In the genomic region with DNA sequence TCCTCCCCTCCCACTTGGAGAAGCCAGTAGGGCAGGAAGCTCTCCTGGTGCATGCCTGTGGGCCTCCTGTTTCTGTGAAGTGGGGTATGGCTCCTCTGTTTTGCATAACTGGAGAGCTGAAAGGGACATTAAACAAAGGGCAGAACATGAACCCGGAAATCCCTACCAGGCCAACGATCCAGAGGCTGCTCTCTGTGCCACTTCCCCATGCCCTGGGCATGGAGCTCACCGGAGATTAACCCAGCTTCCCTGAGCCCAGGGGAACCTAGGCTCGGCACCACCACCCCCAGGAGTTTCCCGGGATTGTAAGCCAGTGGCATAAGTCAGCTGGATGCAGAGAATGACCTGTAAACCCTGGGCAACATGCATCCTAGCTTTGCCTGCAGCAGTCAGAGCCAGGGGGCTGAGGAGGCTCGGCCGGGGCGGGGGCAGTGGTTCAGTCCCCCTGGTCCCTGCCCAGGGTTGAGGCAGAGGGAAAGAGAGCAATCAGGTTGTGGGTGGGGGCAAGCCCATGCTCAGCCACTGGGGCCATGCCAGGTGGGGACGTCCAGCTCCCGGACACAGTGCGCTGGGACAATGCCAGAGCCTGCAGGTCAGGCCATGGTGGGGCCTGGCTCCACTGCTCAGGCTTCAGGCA, we compare ENCODE assay signal across 21 cellular contexts. TPM values are rescaled to one million over a fixed set of nuclear protein-coding genes. Genes with fewer than 3 reads are reported as not detected.
A peak's percentile ranks its signal among the peaks of the same experiment; 100 is the strongest.
DNase-seq lines count a peak whose midpoint lies in the region; ATAC-seq, FAIRE-seq and TF ChIP-seq lines count a peak whose summit lies in the region.
"Had no signal": no experiment of that assay in that cellular context is flagged by ENCODE, and none has a peak within 500 bp of the region (broad histone marks: within the 10 kb centered on the region; RNA-seq: fewer than 3 reads in every experiment).

No MANE protein-coding gene starts in this region.

- H3K9me3 Mint-ChIP-seq in stimulated activated memory B cell treated with anti-CD40 and anti-IgM and Interleukin-4, amounts not matched to agents 10 μg/mL and 1 μg/mL and 100 μg/mL, for 72 hours, result no peaks in the 10 kb centered on the region
- H3K9me3 Mint-ChIP-seq: activated T-helper 2 cell treated with anti-CD3 and anti-CD28 coated beads, Interferon-gamma antibody, Interleukin-2, Interleukin-4, amounts not matched to agents 10 μg/mL and 5 μg/mL and 100 μg/mL, durations not matched to agents 14 hours and 24 hours and 36 hours had no signal

- no peak for TF ChIP-seq RAD21 in HepG2 (CRISPR knock-in tag; IDR thresholded peaks at IDR 0.05)

- no peak overlapping the region for H3K27ac Mint-ChIP-seq in stimulated activated memory B cell treated with anti-CD40 and anti-IgM and Interleukin-4, amounts not matched to agents 10 μg/mL and 1 μg/mL and 100 μg/mL, for 72 hours
- H3K27ac Mint-ChIP-seq: activated T-helper 2 cell treated with anti-CD3 and anti-CD28 coated beads, Interferon-gamma antibody, Interleukin-2, Interleukin-4, amounts not matched to agents 10 μg/mL and 5 μg/mL and 100 μg/mL, durations not matched to agents 14 hours and 24 hours and 36 hours had no signal

- H3K4me3 ChIP-seq in Peyer's patch, result no peak overlapping the region
- no peak overlapping the region for H3K4me3 ChIP-seq in HepG2 (replicated peaks in 1 of 3; ENCODE audit: insufficient read depth in 1 of 3, low read depth in 2 of 3, low read length in 3 of 3)
- H3K4me3 ChIP-seq: HAP-1, heart left ventricle, thoracic aorta had no signal

- no peaks in the 10 kb centered on the region for H3K27me3 Mint-ChIP-seq in stimulated activated memory B cell treated with anti-CD40 and anti-IgM and Interleukin-4, amounts not matched to agents 10 μg/mL and 1 μg/mL and 100 μg/mL, for 72 hours

- TF ChIP-seq POLR2A in Peyer's patch (IDR thresholded peaks at IDR 0.05), result no peak
- TF ChIP-seq POLR2A in HepG2 (IDR thresholded peaks at IDR 0.05; ENCODE audit: insufficient read depth in 1 of 2, low read depth in 2 of 2, low read length in 2 of 2), result no peak

- H3K36me3 ChIP-seq in Peyer's patch, result no peaks in the 10 kb centered on the region
- H3K36me3 ChIP-seq in HepG2 (replicated peaks in 1 of 2; ENCODE audit: control insufficient read depth in 1 of 2, insufficient read depth in 2 of 2, low read length in 2 of 2), result no peaks in the 10 kb centered on the region
- H3K36me3 ChIP-seq: HAP-1, heart left ventricle, thoracic aorta had no signal

- no peak overlapping the region for H3K4me3 Mint-ChIP-seq in stimulated activated memory B cell treated with anti-CD40 and anti-IgM and Interleukin-4, amounts not matched to agents 10 μg/mL and 1 μg/mL and 100 μg/mL, for 72 hours

- DNase-seq in HT-29 (ENCODE audit: low spot score), result peak; percentile 39
- peak in 2 of 3 donors; percentile 65 to 71 for DNase-seq in Peyer's patch
- no peak for DNase-seq in HepG2 (ENCODE audit: low spot score)
- no peak for DNase-seq in NCI-H1105 treated with DMSO at 0.1 percent for 48 hours (lab: John Stamatoyannopoulos, UW)
- DNase-seq: caudate nucleus; DMS 273 treated with DMSO at 0.1 percent for 48 hours; effector memory CD4-positive, alpha-beta T cell; heart left ventricle; islet precursor cell; Kasumi-1; NCI-H146; NCI-H226; stimulated activated CD4-positive, alpha-beta T cell treated with anti-CD3 and anti-CD28 coated beads, Interleukin-4, amount 100 ng/mL, for 1 hour; T-helper 2 cell had no signal

- H3K4me1 Mint-ChIP-seq in stimulated activated memory B cell treated with anti-CD40 and anti-IgM and Interleukin-4, amounts not matched to agents 10 μg/mL and 1 μg/mL and 100 μg/mL, for 72 hours, result peaks cover 17% of the 10 kb centered on the region

- H3K27me3 ChIP-seq in Peyer's patch, result no peaks in the 10 kb centered on the region
- H3K27me3 ChIP-seq in HepG2 (ENCODE audit: control insufficient read depth in 1 of 2, insufficient read depth in 2 of 2, low read length in 2 of 2), result no peaks in the 10 kb centered on the region

- no peaks in the 10 kb centered on the region for H3K79me2 ChIP-seq in HepG2 (ENCODE audit: insufficient read depth, low read length)

- H2AFZ ChIP-seq in HepG2 (ENCODE audit: low read length), result peak overlapping the region; percentile 34

- TF ChIP-seq CTCF in Peyer's patch (IDR thresholded peaks at IDR 0.05) (no peak), HepG2 (CRISPR knock-in tag; IDR thresholded peaks at IDR 0.05) (no peak)

- no peaks in the 10 kb centered on the region for H3K9me3 ChIP-seq in Peyer's patch
- no peaks in the 10 kb centered on the region for H3K9me3 ChIP-seq in HepG2 (ENCODE audit: low read length)
- H3K9me3 ChIP-seq: HAP-1, heart left ventricle, thoracic aorta had no signal

- in situ Hi-C loops in HepG2 (cut with HindIII; ENCODE audit: extremely low pct_ligation_motif_present, low pct_unique_long_range_greater_than_20kb), result loop anchor here (5.0 to 25.0 kb wide), 4 partner anchors 94 to 357 kb away; partner anchors contain the start of genes CNDP2 and CYB5A

- H3K36me3 Mint-ChIP-seq in stimulated activated memory B cell treated with anti-CD40 and anti-IgM and Interleukin-4, amounts not matched to agents 10 μg/mL and 1 μg/mL and 100 μg/mL, for 72 hours, result no peaks in the 10 kb centered on the region

- peak overlapping the region in 3 of 4 donors; percentile 50 to 63 (median 51) for H3K27ac ChIP-seq in Peyer's patch
- no peak overlapping the region for H3K27ac ChIP-seq in HepG2 (ENCODE audit: extremely low read length, insufficient read depth, low read length)
- H3K27ac ChIP-seq: heart left ventricle, thoracic aorta had no signal

- no peak overlapping the region for H3K4me2 ChIP-seq in HepG2 (ENCODE audit: low read depth, low read length)

- H4K20me1 ChIP-seq in HepG2 (ENCODE audit: insufficient read depth, low read length), result no peaks in the 10 kb centered on the region

- no peak overlapping the region for H3K9ac ChIP-seq in HepG2 (ENCODE audit: insufficient read depth, low read depth, low read length)

- POLR2A ChIA-PET in HepG2 (lab: Yijun Ruan, JAX), result interaction anchor here (0.6 to 1.9 kb wide), 2 partner anchors 36 to 113 kb away, joined by 3 to 7 read pairs; no protein-coding TSS in a partner anchor

- ATAC-seq in HepG2 (peak; percentile 11; the same call in 1 of the 3 replicates), GM19467 (IDR thresholded peaks at IDR 0.05; ENCODE audit: unreplicated experiment) (no peak), GM19324 (IDR thresholded peaks at IDR 0.05; ENCODE audit: low FRiP score, unreplicated experiment) (no peak)
- ATAC-seq in stimulated activated memory B cell treated with anti-CD40 and anti-IgM and Interleukin-4, amounts not matched to agents 10 μg/mL and 1 μg/mL and 100 μg/mL, for 72 hours, result peak; percentile 42
- ATAC-seq: activated CD4-positive, CD25-positive, alpha-beta regulatory T cell treated with anti-CD3 and anti-CD28 coated beads, Interleukin-2, amount 50 U/mL, for 24 hours had no signal

- 84% methylated on average over 7 of the region's 11 CpGs for WGBS in HepG2 (ENCODE audit: low lambda C conversion rate)

- BruUV-seq in HepG2 (replicated peaks; lab: Mats Ljungman, UMichigan), result no TSS peak

- intact Hi-C loops in HepG2 (cut with micrococcal nuclease; ENCODE audit: unreplicated experiment), result loop anchor here (2.0 kb wide), 3 partner anchors 45 to 355 kb away; no protein-coding TSS in a partner anchor

- no peak for FAIRE-seq in HepG2 (lab: Jason Lieb, UNC)

- no peak for TF ChIP-seq EP300 in HepG2 (IDR thresholded peaks at IDR 0.05; ENCODE audit: low read depth in 2 of 2, low read length in 2 of 2)
- TF ChIP-seq EP300 in HepG2 (CRISPR knock-in tag; IDR thresholded peaks at IDR 0.05; ENCODE audit: borderline replicate concordance), result no peak

- CTCF ChIA-PET in HepG2 (lab: Yijun Ruan, JAX; ENCODE audit: low intra/inter-chr PET ratio, low total read pairs), result interaction anchor here (3.1 kb wide), 1 partner anchor 145 kb away, joined by 57 read pairs; no protein-coding TSS in a partner anchor

- H3K4me1 ChIP-seq in Peyer's patch, result peaks cover 0 to 15% (median 1%) of the 10 kb centered on the region in 4 donors
- H3K4me1 ChIP-seq in HepG2 (ENCODE audit: insufficient read depth, low read length), result peaks cover 54% of the 10 kb centered on the region

RNA-seq across cellular contexts. Expression of gene TIMM21, which starts 49.5 kb away (rescaled TPM):
- 17.2 and 33.8 TPM in 2 replicates for total RNA-seq in HT-29 (2014; rRNA removed; shearing (Covaris generic))
- total RNA-seq in Peyer's patch (10 to 100 TPM; 15.9 to 36.3 (median 22.2) TPM), HepG2 (2016; rRNA removed; fragmentation: Illumina TruSeq; extraction: Trizol) (55.6 and 62.3 TPM in 2 replicates)
- total RNA-seq in HepG2 (2016; cell fraction: cytosol; rRNA removed; fragmentation: Illumina TruSeq; extraction: Trizol; ENCODE audit: low read depth), result 35.3 and 46.1 TPM in 2 replicates
- total RNA-seq in HepG2 (2016; cell fraction: insoluble cytoplasmic fraction; rRNA removed; fragmentation: Illumina TruSeq; extraction: Trizol), result 61.9 and 63.6 TPM in 2 replicates
- 71.2 and 72.9 TPM in 2 replicates for total RNA-seq in HepG2 (2016; cell fraction: membrane; rRNA removed; fragmentation: Illumina TruSeq; extraction: Trizol)
- total RNA-seq in HepG2 (2016; cell fraction: nucleus; rRNA removed; fragmentation: Illumina TruSeq; extraction: Trizol), result 50.3 and 53.1 TPM in 2 replicates
- 21.5 and 29.6 TPM in 2 replicates for polyA plus RNA-seq in HepG2 (2011; rRNA removed)
- polyA plus RNA-seq in HepG2 (2011; cell fraction: cytosol; rRNA removed), result 20.1 and 24.5 TPM in 2 replicates
- polyA plus RNA-seq in HepG2 (2011; cell fraction: nucleus; rRNA removed), result 28.1 and 29.2 TPM in 2 replicates
- 18.6 and 31.7 TPM in 2 replicates for polyA plus RNA-seq in HepG2 (2012)
- 62.2 and 78.6 TPM in 2 replicates for polyA plus RNA-seq in HepG2 (2016; cell fraction: cytosol; fragmentation: Illumina TruSeq; extraction: Trizol; ENCODE audit: low read depth)
- 76.6 and 85.1 TPM in 2 replicates for polyA plus RNA-seq in HepG2 (2016; cell fraction: insoluble cytoplasmic fraction; fragmentation: Illumina TruSeq; extraction: Trizol; ENCODE audit: low read depth)
- polyA plus RNA-seq in HepG2 (2016; cell fraction: membrane; fragmentation: Illumina TruSeq; extraction: Trizol; ENCODE audit: low read depth), result 76.0 and 95.4 TPM in 2 replicates
- polyA plus RNA-seq in HepG2 (2016; cell fraction: nucleus; fragmentation: Illumina TruSeq; extraction: Trizol; ENCODE audit: insufficient read depth, low read depth), result 116 and 118 TPM in 2 replicates
- polyA minus RNA-seq in HepG2 (2011; rRNA and poly(A)+ RNA removed; ENCODE audit: low replicate concordance), result 14.0 and 39.3 TPM in 2 replicates
- polyA minus RNA-seq in HepG2 (2011; cell fraction: cytosol; rRNA and poly(A)+ RNA removed), result 9.4 and 19.0 TPM in 2 replicates
- 27.0 and 31.7 TPM in 2 replicates for polyA minus RNA-seq in HepG2 (2011; cell fraction: nucleus; rRNA and poly(A)+ RNA removed)

RNA-seq across cellular contexts. Expression of gene FBXO15, which starts 50.2 kb away (rescaled TPM):
- total RNA-seq in HT-29 (2014; rRNA removed; shearing (Covaris generic)), result not detected in 2 replicates
- total RNA-seq in Peyer's patch (not detected), HepG2 (2016; rRNA removed; fragmentation: Illumina TruSeq; extraction: Trizol) (0.09 TPM in 1 of 2 replicates, not detected in the other)
- total RNA-seq in HepG2 (2016; cell fraction: cytosol; rRNA removed; fragmentation: Illumina TruSeq; extraction: Trizol; ENCODE audit: low read depth), result not detected in 2 replicates
- total RNA-seq in HepG2 (2016; cell fraction: insoluble cytoplasmic fraction; rRNA removed; fragmentation: Illumina TruSeq; extraction: Trizol), result not detected in 2 replicates
- not detected in 2 replicates for total RNA-seq in HepG2 (2016; cell fraction: membrane; rRNA removed; fragmentation: Illumina TruSeq; extraction: Trizol)
- not detected in 2 replicates for total RNA-seq in HepG2 (2016; cell fraction: nucleus; rRNA removed; fragmentation: Illumina TruSeq; extraction: Trizol)
- 0.12 and 0.46 TPM in 2 replicates for polyA plus RNA-seq in HepG2 (2011; rRNA removed)
- polyA plus RNA-seq in HepG2 (2011; cell fraction: cytosol; rRNA removed), result 0.09 and 0.11 TPM in 2 replicates
- 0.23 and 0.43 TPM in 2 replicates for polyA plus RNA-seq in HepG2 (2011; cell fraction: nucleus; rRNA removed)
- 0.16 TPM in 1 of 2 replicates, not detected in the other for polyA plus RNA-seq in HepG2 (2012)
- polyA plus RNA-seq in HepG2 (2016; cell fraction: cytosol; fragmentation: Illumina TruSeq; extraction: Trizol; ENCODE audit: low read depth), result not detected in 2 replicates
- 0.40 TPM in 1 of 2 replicates, not detected in the other for polyA plus RNA-seq in HepG2 (2016; cell fraction: insoluble cytoplasmic fraction; fragmentation: Illumina TruSeq; extraction: Trizol; ENCODE audit: low read depth)
- not detected in 2 replicates for polyA plus RNA-seq in HepG2 (2016; cell fraction: membrane; fragmentation: Illumina TruSeq; extraction: Trizol; ENCODE audit: low read depth)
- not detected in 2 replicates for polyA plus RNA-seq in HepG2 (2016; cell fraction: nucleus; fragmentation: Illumina TruSeq; extraction: Trizol; ENCODE audit: insufficient read depth, low read depth)
- 0.40 TPM in 1 of 2 replicates, not detected in the other for polyA minus RNA-seq in HepG2 (2011; rRNA and poly(A)+ RNA removed; ENCODE audit: low replicate concordance)
- polyA minus RNA-seq in HepG2 (2011; cell fraction: cytosol; rRNA and poly(A)+ RNA removed), result not detected in 2 replicates
- 0.37 and 0.39 TPM in 2 replicates for polyA minus RNA-seq in HepG2 (2011; cell fraction: nucleus; rRNA and poly(A)+ RNA removed)

Comparison
In these comparisons a context has a peak if more than half of its experiments do, and no peak if none do; other contexts are left out.
1. DNase-seq: peak in HT-29 (single experiment) and Peyer's patch (2 of 3); none in HepG2 (single experiment) and NCI-H1105 treated with DMSO at 0.1 percent for 48 hours (single experiment).
2. ATAC-seq: peak in HepG2 (single experiment) and stimulated activated memory B cell treated with anti-CD40 and anti-IgM and Interleukin-4, amounts not matched to agents 10 μg/mL and 1 μg/mL and 100 μg/mL, for 72 hours (single experiment); none in GM19467 (single experiment) and GM19324 (single experiment).